Comparison of ENCODE assay signal across 9 cellular contexts in the genomic region with DNA sequence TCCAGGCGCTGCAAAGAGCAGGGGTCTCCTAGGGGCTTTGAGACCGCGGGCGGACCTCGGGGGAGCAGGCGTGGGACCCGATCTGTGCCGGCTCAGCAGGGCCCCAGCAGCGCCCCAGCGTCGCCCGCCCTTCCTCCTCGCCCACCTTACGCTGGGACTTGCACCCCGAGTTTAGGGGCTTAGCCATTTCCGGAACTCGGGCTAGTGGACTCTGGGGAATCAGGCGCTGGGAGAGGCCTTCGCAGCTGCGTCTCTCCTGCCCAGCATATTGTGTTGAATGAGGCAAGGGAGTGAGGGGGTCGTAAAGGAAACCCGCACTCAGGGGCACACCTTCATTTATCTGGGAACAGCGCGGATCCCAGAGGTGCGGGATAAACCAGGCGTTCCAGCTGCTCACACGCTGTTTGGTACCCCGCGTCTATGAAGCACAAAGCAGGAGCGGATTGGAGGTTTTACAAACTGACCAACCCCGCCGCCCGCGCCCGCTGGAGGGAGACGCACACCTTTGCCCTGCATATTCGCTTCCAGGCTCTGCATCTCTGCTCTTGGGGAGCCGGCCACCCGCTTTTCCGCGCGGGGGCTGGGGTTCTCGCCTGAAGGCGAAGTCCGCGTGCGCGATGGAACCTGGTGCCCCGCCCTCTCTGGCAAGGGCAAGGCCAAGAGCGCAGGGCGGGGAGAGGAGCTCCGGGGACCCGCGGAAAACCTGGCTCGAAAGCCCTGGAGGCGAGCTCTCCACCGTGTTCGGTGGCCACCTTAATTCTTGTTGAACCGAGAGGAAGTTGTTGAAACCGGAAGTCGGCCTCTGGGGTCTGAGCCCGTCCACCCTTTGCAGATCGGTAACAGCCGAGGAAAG. TPM values are rescaled to one million over a fixed set of nuclear protein-coding genes. Genes with fewer than 3 reads are reported as not detected.
DNase-seq lines count a peak whose midpoint lies in the region; ATAC-seq and TF ChIP-seq lines count a peak whose summit lies in the region.
"Had no signal": no experiment of that assay in that cellular context is flagged by ENCODE, and none has a peak within 500 bp of the region (broad histone marks: within the 10 kb centered on the region; RNA-seq: fewer than 3 reads in every experiment).

No MANE protein-coding gene starts in this region.

- H3K27me3 Mint-ChIP-seq in activated T-helper 1 cell treated with anti-CD3 and anti-CD28 coated beads, Interleukin-12 subunit alpha, Interleukin-12 subunit beta, Interleukin-2, Interleukin-4 antibody, amounts not matched to agents 30 ng/mL and 10 ng/mL and 1 ng/mL, durations not matched to agents 14 hours and 24 hours and 36 hours (ENCODE audit: insufficient read depth): peaks cover 88% of the 10 kb centered on the region

- no peak overlapping the region for H3K27ac Mint-ChIP-seq in activated T-helper 1 cell treated with anti-CD3 and anti-CD28 coated beads, Interleukin-12 subunit alpha, Interleukin-12 subunit beta, Interleukin-2, Interleukin-4 antibody, amounts not matched to agents 30 ng/mL and 10 ng/mL and 1 ng/mL, durations not matched to agents 14 hours and 24 hours and 36 hours

- no peak overlapping the region for H3K4me3 Mint-ChIP-seq in activated T-helper 1 cell treated with anti-CD3 and anti-CD28 coated beads, Interleukin-12 subunit alpha, Interleukin-12 subunit beta, Interleukin-2, Interleukin-4 antibody, amounts not matched to agents 30 ng/mL and 10 ng/mL and 1 ng/mL, durations not matched to agents 14 hours and 24 hours and 36 hours

- H3K36me3 ChIP-seq in ES-I3 (ENCODE audit: insufficient read depth, low read length): no peaks in the 10 kb centered on the region

- no peaks in the 10 kb centered on the region; the same call in 1 of the 2 replicates for H3K9me3 ChIP-seq in ES-I3 (ENCODE audit: control insufficient read depth, insufficient read depth, low read length)

- peaks cover 3% of the 10 kb centered on the region for H3K36me3 Mint-ChIP-seq in activated T-helper 1 cell treated with anti-CD3 and anti-CD28 coated beads, Interleukin-12 subunit alpha, Interleukin-12 subunit beta, Interleukin-2, Interleukin-4 antibody, amounts not matched to agents 30 ng/mL and 10 ng/mL and 1 ng/mL, durations not matched to agents 14 hours and 24 hours and 36 hours (ENCODE audit: low read depth)

- ATAC-seq in GM18519 (IDR thresholded peaks at IDR 0.05; ENCODE audit: low FRiP score, unreplicated experiment): no peak
- no peak for ATAC-seq in HG02938 (IDR thresholded peaks at IDR 0.05; ENCODE audit: unreplicated experiment)

- H3K4me1 Mint-ChIP-seq in activated T-helper 1 cell treated with anti-CD3 and anti-CD28 coated beads, Interleukin-12 subunit alpha, Interleukin-12 subunit beta, Interleukin-2, Interleukin-4 antibody, amounts not matched to agents 30 ng/mL and 10 ng/mL and 1 ng/mL, durations not matched to agents 14 hours and 24 hours and 36 hours (ENCODE audit: low read depth): peaks cover 5% of the 10 kb centered on the region

- intact Hi-C loops in activated T-helper 1 cell treated with anti-CD3 and anti-CD28 coated beads, Interleukin-12 subunit alpha, Interleukin-12 subunit beta, Interleukin-2, Interleukin-4 antibody, amounts not matched to agents 30 ng/mL and 10 ng/mL and 1 ng/mL, durations not matched to agents 14 hours and 24 hours and 36 hours (cut with micrococcal nuclease): no loop called here

- H3K4me3 ChIP-seq in fibroblast of villous mesenchyme (ENCODE audit: low read depth, low read length): peak overlapping the region; percentile 15

- DNase-seq in NCI-H345 treated with DMSO at 0.1 percent for 48 hours (lab: John Stamatoyannopoulos, UW; ENCODE audit: unreplicated experiment) (peak; percentile 55), fibroblast of villous mesenchyme (ENCODE audit: low read depth) (no peak), retina (peak; percentile 81), SKM-1 treated with dmso at 0.1 percent for 144 hours (lab: John Stamatoyannopoulos, UW; ENCODE audit: unreplicated experiment) (no peak)
- DNase-seq in activated T-helper 1 cell treated with anti-CD3 and anti-CD28 coated beads, Interleukin-12 subunit alpha, Interleukin-12 subunit beta, Interleukin-2, Interleukin-4 antibody, amounts not matched to agents 30 ng/mL and 10 ng/mL and 1 ng/mL, durations not matched to agents 14 hours and 24 hours and 36 hours (ENCODE audit: low spot score): no peak
- DNase-seq: activated gamma-delta T cell treated with Interleukin-2 at 50 U/mL for 16 hours had no signal

- TF ChIP-seq CTCF in fibroblast of villous mesenchyme (IDR thresholded peaks at IDR 0.05; ENCODE audit: insufficient read depth, low read depth, low read length): no peak

- H3K9me3 Mint-ChIP-seq in activated T-helper 1 cell treated with anti-CD3 and anti-CD28 coated beads, Interleukin-12 subunit alpha, Interleukin-12 subunit beta, Interleukin-2, Interleukin-4 antibody, amounts not matched to agents 30 ng/mL and 10 ng/mL and 1 ng/mL, durations not matched to agents 14 hours and 24 hours and 36 hours: no peaks in the 10 kb centered on the region

- no peaks in the 10 kb centered on the region for H3K4me1 ChIP-seq in ES-I3 (ENCODE audit: insufficient read depth, low read length)

- H3K9ac ChIP-seq in ES-I3 (ENCODE audit: low read depth, low read length): peak overlapping the region; percentile 56; the same call in 1 of the 2 replicates

RNA-seq across cellular contexts. Expression of gene ALX4, which starts 6.7 kb away (rescaled TPM):
- total RNA-seq in fibroblast of villous mesenchyme: not detected in 2 replicates
- not detected in 2 replicates for total RNA-seq in activated T-helper 1 cell treated with anti-CD3 and anti-CD28 coated beads, Interleukin-12 subunit alpha, Interleukin-12 subunit beta, Interleukin-2, Interleukin-4 antibody, amounts not matched to agents 30 ng/mL and 10 ng/mL and 1 ng/mL, durations not matched to agents 14 hours and 24 hours and 36 hours

Comparison
In these comparisons a context has a peak if more than half of its experiments do, and no peak if none do; other contexts are left out.
1. DNase-seq: peak in NCI-H345 treated with DMSO at 0.1 percent for 48 hours (single experiment) and retina (single experiment); none in fibroblast of villous mesenchyme (single experiment), activated T-helper 1 cell treated with anti-CD3 and anti-CD28 coated beads, Interleukin-12 subunit alpha, Interleukin-12 subunit beta, Interleukin-2, Interleukin-4 antibody, amounts not matched to agents 30 ng/mL and 10 ng/mL and 1 ng/mL, durations not matched to agents 14 hours and 24 hours and 36 hours (single experiment) and SKM-1 treated with dmso at 0.1 percent for 144 hours (single experiment).